Comparison of ENCODE assay signal across 14 cellular contexts in genomic region chr13:110301606-110302131, GRCh38. TPM values are rescaled to one million over a fixed set of nuclear protein-coding genes. Genes with fewer than 3 reads are reported as not detected.
DNase-seq lines count a peak whose midpoint lies in the region; ATAC-seq and TF ChIP-seq lines count a peak whose summit lies in the region.
"Had no signal": no experiment of that assay in that cellular context is flagged by ENCODE, and none has a peak within 500 bp of the region (broad histone marks: within the 10 kb centered on the region; RNA-seq: fewer than 3 reads in every experiment).

No MANE protein-coding gene starts in this region.

- peaks cover 13% of the 10 kb centered on the region for H3K27me3 Mint-ChIP-seq in endothelial cell (ENCODE audit: unreplicated experiment)

- H3K9me3 Mint-ChIP-seq in endothelial cell (ENCODE audit: unreplicated experiment), result no peaks in the 10 kb centered on the region
- H3K9me3 Mint-ChIP-seq: natural killer cell treated with Interleukin-12 subunit alpha and Interleukin-12 subunit beta and Interleukin-15 and Interleukin-18, amount 100 ng/mL, for 72 hours had no signal

- H3K4me3 Mint-ChIP-seq in endothelial cell (ENCODE audit: unreplicated experiment), result peak overlapping the region; percentile 96
- H3K4me3 Mint-ChIP-seq: natural killer cell treated with Interleukin-12 subunit alpha and Interleukin-12 subunit beta and Interleukin-15 and Interleukin-18, amount 100 ng/mL, for 72 hours had no signal

- peak overlapping the region in 3 of 5 donors; percentile 14 to 96 (median 51) for H3K9ac ChIP-seq in subcutaneous abdominal adipose tissue (ENCODE audit: low read length in 5 of 5)

- ATAC-seq in lung (ENCODE audit: insufficient read depth, low FRiP score) (no peak), HG02938 (IDR thresholded peaks at IDR 0.05; ENCODE audit: unreplicated experiment) (no peak), GM18909 (IDR thresholded peaks at IDR 0.05; ENCODE audit: poor library complexity, unreplicated experiment) (no peak)
- ATAC-seq: natural killer cell treated with Interleukin-12 subunit alpha and Interleukin-12 subunit beta and Interleukin-15 and Interleukin-18, amount 100 ng/mL, for 72 hours had no signal

- H3K36me3 ChIP-seq in lung (ENCODE audit: control insufficient read depth in 2 of 2, insufficient read depth in 2 of 2, low read length in 2 of 2), result no peaks in the 10 kb centered on the region
- H3K36me3 ChIP-seq in subcutaneous abdominal adipose tissue (ENCODE audit: control insufficient read depth in 5 of 5, insufficient read depth in 5 of 5, low read length in 5 of 5), result peaks cover 2 to 31% (median 5%) of the 10 kb centered on the region in 5 donors

- H3K27ac Mint-ChIP-seq in endothelial cell (ENCODE audit: unreplicated experiment), result peak overlapping the region; percentile 92
- H3K27ac Mint-ChIP-seq: natural killer cell treated with Interleukin-12 subunit alpha and Interleukin-12 subunit beta and Interleukin-15 and Interleukin-18, amount 100 ng/mL, for 72 hours had no signal

- H3K4me1 Mint-ChIP-seq in endothelial cell (ENCODE audit: unreplicated experiment), result peaks cover 86% of the 10 kb centered on the region

- no peak for TF ChIP-seq CTCF in endothelial cell (IDR thresholded peaks at IDR 0.05; ENCODE audit: unreplicated experiment)
- no peak for TF ChIP-seq CTCF in lung (IDR thresholded peaks at IDR 0.05; ENCODE audit: control extremely low read depth, extremely low read depth)

- H3K4me3 ChIP-seq in lung (no peak overlapping the region), subcutaneous abdominal adipose tissue (ENCODE audit: low read depth in 1 of 5, low read length in 5 of 5) (peak overlapping the region; percentile 0 to 51 (median 25))

- H3K27ac ChIP-seq in lung (ENCODE audit: low read depth in 1 of 2, low read length in 1 of 2) (peak overlapping the region; percentile 7 to 79), subcutaneous abdominal adipose tissue (ENCODE audit: low read depth, low read length) (peak overlapping the region; percentile 99)

- H3K4me1 ChIP-seq in lung (ENCODE audit: control insufficient read depth in 2 of 2, insufficient read depth in 2 of 2, low read length in 2 of 2) (peaks cover 27 to 35% of the 10 kb centered on the region in 2 donors), subcutaneous abdominal adipose tissue (ENCODE audit: control insufficient read depth in 5 of 5, insufficient read depth in 5 of 5, low read length in 5 of 5) (peaks cover 26 to 87% (median 77%) of the 10 kb centered on the region in 5 donors)

- DNase-seq in NCI-H226 (peak; percentile 94), endothelial cell (ENCODE audit: low spot score) (no peak), lung (ENCODE audit: low spot score) (no peak), NCI-H2107 (lab: John Stamatoyannopoulos, UW) (no peak), NCI-H2196 (lab: John Stamatoyannopoulos, UW; ENCODE audit: unreplicated experiment) (no peak)
- DNase-seq: DMS153; glutamatergic neuron; NCI-H1694 treated with DMSO at 0.1 percent for 48 hours; stimulated activated CD4-positive, alpha-beta T cell treated with anti-CD3 and anti-CD28 coated beads, Interleukin-4, amount 100 ng/mL, for 4 hours had no signal

- WGBS in lung, 2 donors, result 61 to 72% methylated on average over 13 to 14 of the region's 14 CpGs

- H3K27me3 ChIP-seq in lung (ENCODE audit: control insufficient read depth, insufficient read depth), result no peaks in the 10 kb centered on the region
- H3K27me3 ChIP-seq in subcutaneous abdominal adipose tissue (ENCODE audit: control insufficient read depth in 5 of 5, insufficient read depth in 4 of 5, low read length in 5 of 5), result peaks cover 0 to 5% (median 0%) of the 10 kb centered on the region in 5 donors

- H3K36me3 Mint-ChIP-seq in endothelial cell (ENCODE audit: low read depth, unreplicated experiment), result peaks cover 54% of the 10 kb centered on the region
- H3K36me3 Mint-ChIP-seq: natural killer cell treated with Interleukin-12 subunit alpha and Interleukin-12 subunit beta and Interleukin-15 and Interleukin-18, amount 100 ng/mL, for 72 hours had no signal

- H3K9me3 ChIP-seq in lung (ENCODE audit: control insufficient read depth in 2 of 2, insufficient read depth in 1 of 2, low read length in 1 of 2) (no peaks in the 10 kb centered on the region), subcutaneous abdominal adipose tissue (ENCODE audit: control insufficient read depth in 5 of 5, low read length in 5 of 5) (no peaks in the 10 kb centered on the region)

RNA-seq across cellular contexts. Expression of gene COL4A1, which starts 5.3 kb away (rescaled TPM):
- total RNA-seq in endothelial cell (ENCODE audit: unreplicated experiment) (2,720 TPM), lung (1,000 to 10,000 TPM in 1 of 2 donors, 100 to 1,000 TPM in 1; 326 to 1,051 TPM)
- polyA plus RNA-seq in lung, result 100 to 1,000 TPM; 114 to 310 TPM
- total RNA-seq: natural killer cell treated with Interleukin-12 subunit alpha and Interleukin-12 subunit beta and Interleukin-15 and Interleukin-18, amount 100 ng/mL, for 72 hours; T-helper 2 cell treated with Interferon-gamma antibody and Interleukin-4, amounts not matched to agents 100 ng/mL and 5 ng/mL, for 36 hours had no signal

RNA-seq across cellular contexts. Expression of gene COL4A2, which starts 5.4 kb away (rescaled TPM):
- total RNA-seq in endothelial cell (ENCODE audit: unreplicated experiment) (1,556 TPM), lung (100 to 1,000 TPM; 414 to 627 TPM)
- 100 to 1,000 TPM; 169 to 264 TPM for polyA plus RNA-seq in lung
- total RNA-seq: natural killer cell treated with Interleukin-12 subunit alpha and Interleukin-12 subunit beta and Interleukin-15 and Interleukin-18, amount 100 ng/mL, for 72 hours; T-helper 2 cell treated with Interferon-gamma antibody and Interleukin-4, amounts not matched to agents 100 ng/mL and 5 ng/mL, for 36 hours had no signal
